Comparison of ENCODE assay signal across 19 cellular contexts in genomic region chr18:57333941-57334340, GRCh38. TPM values are rescaled to one million over a fixed set of nuclear protein-coding genes. Genes with fewer than 3 reads are reported as not detected.
"Had no signal": no experiment of that assay in that cellular context is flagged by ENCODE, and none has a peak within 500 bp of the region (broad histone marks: within the 10 kb centered on the region; RNA-seq: fewer than 3 reads in every experiment).

No MANE protein-coding gene starts in this region.

- H3K27ac ChIP-seq: transverse colon, vagina had no signal

- H3K9me3 ChIP-seq: transverse colon, vagina had no signal

- H3K4me2 ChIP-seq: smooth muscle cell had no signal

- H3K4me3 ChIP-seq: smooth muscle cell, transverse colon, vagina had no signal

- DNase-seq: activated CD4-positive, alpha-beta T cell treated with anti-CD3 and anti-CD28 coated beads, Interleukin-2, amount 50 U/mL, for 48 hours; activated CD8-positive, alpha-beta memory T cell treated with anti-CD3 and anti-CD28 coated beads, Interleukin-2, amount 10 ng/mL, durations not matched to agents 7 days and 5 days; activated effector memory CD4-positive, alpha-beta T cell treated with Interleukin-2 at 50 U/mL for 16 hours; activated naive CD4-positive, alpha-beta T cell treated with anti-CD3 and anti-CD28 coated beads, Interleukin-2, amount 50 U/mL, for 16 hours; activated T-cell treated with anti-CD3 and anti-CD28 coated beads, Interleukin-2, amount 50 U/mL, for 1 hour; hippocampal formation; kidney glomerular epithelial cell; mesenchymal stem cell; right cardiac atrium; stimulated activated CD4-positive, alpha-beta T cell treated with anti-CD3 and anti-CD28 coated beads, Interleukin-4, amount 100 ng/mL, for 4 hours; stimulated activated CD8-positive, alpha-beta memory T cell treated with anti-CD3 and anti-CD28 coated beads, Interleukin-4, amount 100 ng/mL, for 48 hours; stimulated activated naive CD8-positive, alpha-beta T cell treated with anti-CD3 and anti-CD28 coated beads, Interleukin-15, Interleukin-2, amounts not matched to agents 100 U/mL and 50 U/mL, for 24 hours; transverse colon had no signal

- H3K36me3 ChIP-seq: transverse colon, vagina had no signal

- H3K27me3 ChIP-seq: transverse colon, vagina had no signal

- H3K4me1 ChIP-seq: transverse colon, vagina had no signal

- ATAC-seq: activated CD8-positive, alpha-beta memory T cell treated with anti-CD3 and anti-CD28 coated beads, Interleukin-2, amount 10 ng/mL, durations not matched to agents 7 days and 5 days; esophagus mucosa; natural killer cell treated with Interleukin-12 subunit alpha and Interleukin-12 subunit beta and Interleukin-15 and Interleukin-18, amount 100 ng/mL, for 72 hours; right cardiac atrium; stimulated activated naive CD8-positive, alpha-beta T cell treated with anti-CD3 and anti-CD28 coated beads, Interleukin-15, Interleukin-2, amounts not matched to agents 100 U/mL and 50 U/mL, for 24 hours had no signal

RNA-seq across cellular contexts. Expression of gene ST8SIA3, which starts 18.4 kb away (rescaled TPM):
- total RNA-seq: activated CD8-positive, alpha-beta memory T cell treated with anti-CD3 and anti-CD28 coated beads, Interleukin-2, amount 10 ng/mL, durations not matched to agents 7 days and 5 days; esophagus mucosa; glomerular endothelial cell; natural killer cell treated with Interleukin-12 subunit alpha and Interleukin-12 subunit beta and Interleukin-15 and Interleukin-18, amount 100 ng/mL, for 72 hours; omental fat pad; right cardiac atrium; smooth muscle cell had no signal
- polyA plus RNA-seq: smooth muscle cell had no signal
